ENCODE assay signal across 6 cellular contexts in the genomic region with DNA sequence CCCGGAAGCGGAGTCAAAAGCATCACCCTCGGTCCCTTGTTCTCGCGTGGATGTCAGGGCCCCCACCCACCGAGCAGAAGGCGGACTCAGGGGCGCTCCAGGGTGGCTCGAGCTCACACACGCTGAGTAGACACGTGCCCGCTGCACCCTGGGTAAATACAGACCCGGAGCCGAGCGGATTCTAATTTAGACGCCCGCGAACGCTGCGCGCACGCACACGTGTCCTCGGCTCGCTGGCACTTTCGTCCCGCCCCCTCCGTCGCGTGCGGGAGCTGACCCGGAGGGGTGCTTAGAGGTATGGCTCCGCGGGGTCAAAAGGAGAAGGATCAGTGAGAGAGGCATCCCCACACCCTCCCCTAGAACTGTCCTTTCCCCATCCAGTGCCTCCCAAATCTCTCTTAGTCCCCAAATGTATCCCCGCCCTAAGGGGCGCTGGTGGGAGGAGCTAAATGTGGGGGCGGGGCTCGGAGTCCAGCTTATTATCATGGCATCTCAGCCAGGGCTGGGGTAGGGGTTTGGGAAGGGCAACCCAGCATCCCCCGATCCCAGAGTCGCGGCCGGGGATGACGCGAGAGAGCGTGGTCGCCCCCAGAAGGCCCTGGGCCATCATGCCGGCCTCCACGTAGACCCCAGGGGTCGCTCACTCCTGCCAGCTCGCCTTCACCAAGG. TPM values are rescaled to one million over a fixed set of nuclear protein-coding genes. Genes with fewer than 3 reads are reported as not detected.
DNase-seq lines count a peak whose midpoint lies in the region; ATAC-seq, FAIRE-seq and TF ChIP-seq lines count a peak whose summit lies in the region.

No MANE protein-coding gene starts in this region.

- H4K91ac ChIP-seq in mesenchymal stem cell (ENCODE audit: low read length), result no peak overlapping the region

- no peaks in the 10 kb centered on the region for H3K9me3 Mint-ChIP-seq in activated naive CD4-positive, alpha-beta T cell treated with anti-CD3 and anti-CD28 coated beads, Interleukin-2, amount 50 U/mL, for 24 hours

- H3K27ac ChIP-seq in mesenchymal stem cell (ENCODE audit: low read length, poor library complexity, severe bottlenecking), result no peak overlapping the region

- H3K9me3 ChIP-seq in mesenchymal stem cell (ENCODE audit: control insufficient read depth, low read length), result peaks cover 9% of the 10 kb centered on the region

- WGBS in mesenchymal stem cell, result 2% methylated on average over 37 of the region's 50 CpGs

- no peak overlapping the region for H2BK120ac ChIP-seq in mesenchymal stem cell (ENCODE audit: low read depth, low read length)

- peaks cover 73 to 83% of the 10 kb centered on the region in 2 experiments for H3K27me3 ChIP-seq in mesenchymal stem cell (ENCODE audit: control insufficient read depth in 1 of 2, insufficient read depth in 1 of 2, low read length in 2 of 2)

- H3K4me3 Mint-ChIP-seq in activated naive CD4-positive, alpha-beta T cell treated with anti-CD3 and anti-CD28 coated beads, Interleukin-2, amount 50 U/mL, for 24 hours, result peak overlapping the region; percentile 84

- peaks cover 55% of the 10 kb centered on the region for H3K4me1 ChIP-seq in mesenchymal stem cell (ENCODE audit: control insufficient read depth, insufficient read depth, low read depth, low read length)

- H3K4me3 ChIP-seq in mesenchymal stem cell (ENCODE audit: insufficient read depth in 1 of 2, low read depth in 1 of 2, low read length in 2 of 2), result peak overlapping the region; percentile 35 to 53

- H3K4me2 ChIP-seq in mesenchymal stem cell (ENCODE audit: low read length, poor library complexity, severe bottlenecking), result peak overlapping the region; percentile 68

- H3K4me1 Mint-ChIP-seq in activated naive CD4-positive, alpha-beta T cell treated with anti-CD3 and anti-CD28 coated beads, Interleukin-2, amount 50 U/mL, for 24 hours, result peaks cover 56% of the 10 kb centered on the region

- no peaks in the 10 kb centered on the region for H3K79me1 ChIP-seq in mesenchymal stem cell (replicated peaks; ENCODE audit: low read length, poor library complexity, severe bottlenecking)

- H3K9ac ChIP-seq in mesenchymal stem cell (ENCODE audit: low read length), result no peak overlapping the region

- TF ChIP-seq POLR2A in GM12892 (IDR thresholded peaks at IDR 0.05; ENCODE audit: low read depth, low read length), result no peak

- peak overlapping the region; percentile 31 for H2BK15ac ChIP-seq in mesenchymal stem cell (ENCODE audit: low read depth, poor library complexity, severe bottlenecking)

- peaks cover 14 to 20% of the 10 kb centered on the region in 2 experiments for H3K36me3 ChIP-seq in mesenchymal stem cell (ENCODE audit: control insufficient read depth in 1 of 2, insufficient read depth in 2 of 2, low read depth in 1 of 2, low read length in 2 of 2)

- H3K36me3 Mint-ChIP-seq in activated naive CD4-positive, alpha-beta T cell treated with anti-CD3 and anti-CD28 coated beads, Interleukin-2, amount 50 U/mL, for 24 hours, result peaks cover 4% of the 10 kb centered on the region

- H3K14ac ChIP-seq in mesenchymal stem cell (ENCODE audit: low read length in 2 of 2), result no peak overlapping the region

- FAIRE-seq in GM12892 (lab: Jason Lieb, UNC), result peak; percentile 78

- peak overlapping the region in 1 of 2 experiments; percentile 50 for H3K18ac ChIP-seq in mesenchymal stem cell (ENCODE audit: low read depth in 1 of 2, low read length in 2 of 2)

- ATAC-seq in GM21381 (IDR thresholded peaks at IDR 0.05; ENCODE audit: unreplicated experiment) (no peak), HG03354 (IDR thresholded peaks at IDR 0.05; ENCODE audit: poor library complexity, severe bottlenecking, unreplicated experiment) (no peak)

- DNase-seq in GM12892 (ENCODE audit: insufficient read length) (no peak), NOMO-1 treated with DMSO at 0.1 percent for 48 hours (lab: John Stamatoyannopoulos, UW; ENCODE audit: unreplicated experiment) (peak; percentile 21), mesenchymal stem cell (peak; percentile 62)

- no peak overlapping the region for H3K23ac ChIP-seq in mesenchymal stem cell (ENCODE audit: low read length in 2 of 2)

- peak overlapping the region; percentile 18 for H2AFZ ChIP-seq in mesenchymal stem cell (ENCODE audit: low read depth, low read length)

- H3K27ac Mint-ChIP-seq in activated naive CD4-positive, alpha-beta T cell treated with anti-CD3 and anti-CD28 coated beads, Interleukin-2, amount 50 U/mL, for 24 hours, result peak overlapping the region; percentile 17

- H3K27me3 Mint-ChIP-seq in activated naive CD4-positive, alpha-beta T cell treated with anti-CD3 and anti-CD28 coated beads, Interleukin-2, amount 50 U/mL, for 24 hours, result peaks cover 27% of the 10 kb centered on the region

- H2BK5ac ChIP-seq in mesenchymal stem cell (ENCODE audit: low read depth, low read length, poor library complexity, severe bottlenecking), result no peak overlapping the region

- no peak overlapping the region for H2BK12ac ChIP-seq in mesenchymal stem cell (ENCODE audit: low read length in 2 of 2)

- no peak overlapping the region for H2AK5ac ChIP-seq in mesenchymal stem cell (ENCODE audit: low read length, severe bottlenecking)

- H3K4ac ChIP-seq in mesenchymal stem cell (ENCODE audit: low read depth in 1 of 2, low read length in 2 of 2), result no peak overlapping the region

- no peak overlapping the region for H4K8ac ChIP-seq in mesenchymal stem cell (ENCODE audit: low read length)

RNA-seq across cellular contexts. Expression of a gene that starts 0.5 kb away (rescaled TPM):
- 3.2 TPM for polyA plus RNA-seq in GM12892 (2012; ENCODE audit: missing spikeins)
- polyA plus RNA-seq in mesenchymal stem cell (2013, experiment 1 of 2), result 0.73 TPM
- polyA plus RNA-seq in mesenchymal stem cell (2013, experiment 2 of 2), result 0.86 TPM

RNA-seq across cellular contexts. Expression of a gene that starts 2.5 kb away (rescaled TPM):
- 0.78 TPM for polyA plus RNA-seq in GM12892 (2012; ENCODE audit: missing spikeins)
- polyA plus RNA-seq in mesenchymal stem cell (2013, experiment 1 of 2), result 1.4 TPM
- polyA plus RNA-seq in mesenchymal stem cell (2013, experiment 2 of 2), result 1.0 TPM

RNA-seq across cellular contexts. Expression of a gene that starts 18.4 kb away (rescaled TPM):
- 48.8 TPM for polyA plus RNA-seq in GM12892 (2012; ENCODE audit: missing spikeins)
- 73.0 TPM for polyA plus RNA-seq in mesenchymal stem cell (2013, experiment 1 of 2)
- polyA plus RNA-seq in mesenchymal stem cell (2013, experiment 2 of 2), result 70.2 TPM

RNA-seq across cellular contexts. Expression of a gene that starts 20.3 kb away (rescaled TPM):
- polyA plus RNA-seq in GM12892 (2012; ENCODE audit: missing spikeins), result 2.0 TPM
- polyA plus RNA-seq in mesenchymal stem cell (2013, experiment 1 of 2), result 1.0 TPM
- polyA plus RNA-seq in mesenchymal stem cell (2013, experiment 2 of 2), result 1.2 TPM

RNA-seq across cellular contexts. Expression of a gene that starts 26.5 kb away (rescaled TPM):
- polyA plus RNA-seq in GM12892 (2012; ENCODE audit: missing spikeins), result 10.4 TPM
- 21.8 TPM for polyA plus RNA-seq in mesenchymal stem cell (2013, experiment 1 of 2)
- 22.8 TPM for polyA plus RNA-seq in mesenchymal stem cell (2013, experiment 2 of 2)
